In the genomic region with DNA sequence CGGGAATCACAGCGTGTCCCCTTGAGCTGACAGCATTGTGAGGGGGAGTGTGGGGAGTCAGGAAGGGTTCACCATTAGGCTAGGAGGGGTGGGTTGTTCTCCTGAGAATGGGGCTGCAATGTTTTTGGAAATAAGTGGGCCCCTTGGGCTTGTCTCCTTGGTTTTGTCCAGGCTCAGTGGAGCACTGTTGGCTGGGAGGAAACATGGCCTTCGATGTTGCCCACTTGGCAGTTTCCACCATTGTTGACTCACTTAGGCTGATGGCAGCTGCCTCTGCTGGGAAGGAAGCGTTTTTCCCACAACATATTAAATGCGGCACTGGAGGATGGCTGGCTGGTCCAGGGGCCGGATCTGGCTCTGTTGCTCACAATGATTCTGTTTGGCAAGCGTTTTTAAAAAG, we compare ENCODE assay signal across 1 cellular context.
TF ChIP-seq lines count a peak whose summit lies in the region.

No MANE protein-coding gene starts in this region.

TF ChIP-seq in GM23338, 12 proteins besides CTCF, POLR2A, EP300 and RAD21 (continued from another document):
- TF ChIP-seq NANOG (IDR thresholded peaks at IDR 0.05; ENCODE audit: borderline replicate concordance) (no peak), EZH2 (IDR thresholded peaks at IDR 0.05; ENCODE audit: low read depth, unreplicated experiment) (no peak), EZH2phosphoT487 (IDR thresholded peaks at IDR 0.05; ENCODE audit: unreplicated experiment) (no peak)
